ENCODE assay signal across 8 cellular contexts in the genomic region with DNA sequence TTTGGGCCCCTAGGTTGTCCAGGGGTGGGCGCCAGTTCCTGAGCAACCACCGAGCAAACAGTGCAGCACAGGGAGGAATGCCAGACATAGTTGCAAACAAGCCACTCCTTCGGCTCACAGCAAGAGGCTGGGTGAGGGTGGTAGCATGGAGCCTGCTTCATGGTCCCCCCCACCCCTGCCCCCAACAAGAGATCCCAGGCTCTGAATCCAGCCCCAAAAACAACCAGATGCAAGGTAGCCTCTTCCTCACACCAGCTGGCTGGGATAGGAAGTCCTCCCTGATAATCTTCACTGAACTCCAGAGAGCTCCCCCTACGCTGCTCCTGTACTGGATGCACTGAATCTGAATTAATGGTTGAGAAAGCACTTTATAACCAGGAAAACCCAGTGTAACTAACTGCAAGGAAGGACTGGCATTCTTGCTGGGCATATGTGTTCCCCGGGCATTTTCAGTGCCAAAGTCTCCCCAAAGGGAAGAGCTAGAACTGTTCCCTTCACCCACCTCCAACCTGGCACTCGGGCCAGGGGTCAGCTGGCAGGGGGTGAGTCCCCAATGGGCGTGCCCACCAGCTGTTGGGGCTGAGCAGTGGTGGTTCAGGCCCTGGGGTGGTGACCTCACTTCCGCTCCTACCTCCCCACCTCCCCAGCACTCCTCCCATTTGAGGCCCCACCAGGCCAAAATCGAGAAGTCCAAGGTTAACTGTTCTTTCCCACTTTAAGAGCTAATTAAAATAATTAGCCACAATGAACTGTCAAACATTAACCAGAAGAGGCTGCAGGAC. TPM values are rescaled to one million over a fixed set of nuclear protein-coding genes. Genes with fewer than 3 reads are reported as not detected.
DNase-seq lines count a peak whose midpoint lies in the region; ATAC-seq, FAIRE-seq and TF ChIP-seq lines count a peak whose summit lies in the region.

No MANE protein-coding gene starts in this region.

- H3K9me3 Mint-ChIP-seq in Calu3 (ENCODE audit: low read depth, unreplicated experiment) = no peaks in the 10 kb centered on the region

- peaks cover 57% of the 10 kb centered on the region for H3K4me1 Mint-ChIP-seq in Calu3 (ENCODE audit: low read depth, unreplicated experiment)

- TF ChIP-seq CTCF in Calu3 (IDR thresholded peaks at IDR 0.05; ENCODE audit: unreplicated experiment) = no peak
- TF ChIP-seq CTCF in RWPE2 (IDR thresholded peaks at IDR 0.05; ENCODE audit: poor library complexity, severe bottlenecking) = peak; percentile 6
- TF ChIP-seq CTCF in choroid plexus epithelial cell (conservative IDR thresholded peaks at IDR 0.05; ENCODE audit: low read depth, low read length) = peak; percentile 1

- peak overlapping the region; percentile 76 for H3K27ac Mint-ChIP-seq in Calu3 (ENCODE audit: unreplicated experiment)

- H3K27me3 Mint-ChIP-seq in Calu3 (ENCODE audit: unreplicated experiment) = no peaks in the 10 kb centered on the region

- FAIRE-seq in GM19239 (lab: Jason Lieb, UNC) = peak; percentile 95

- H3K27ac ChIP-seq in RWPE2 (ENCODE audit: poor library complexity, severe bottlenecking) (peak overlapping the region; percentile 89), muscle layer of duodenum (ENCODE audit: low read length) (peak overlapping the region; percentile 45)

- H3K9me3 ChIP-seq in RWPE2 (ENCODE audit: severe bottlenecking) (no peaks in the 10 kb centered on the region), muscle layer of duodenum (ENCODE audit: control insufficient read depth in 1 of 2, low read length in 2 of 2) (no peaks in the 10 kb centered on the region)

- peaks cover 28% of the 10 kb centered on the region for H3K36me3 Mint-ChIP-seq in Calu3 (ENCODE audit: insufficient read depth, unreplicated experiment)

- H3K4me1 ChIP-seq in RWPE2 (ENCODE audit: insufficient read depth, poor library complexity, severe bottlenecking) (peaks cover 17% of the 10 kb centered on the region), muscle layer of duodenum (ENCODE audit: control insufficient read depth in 1 of 2, insufficient read depth in 2 of 2, low read length in 2 of 2) (peaks cover 0 to 7% of the 10 kb centered on the region in 2 donors)

- no TSS peak for BruUV-seq in Calu3 (replicated peaks; lab: Mats Ljungman, UMichigan)

- H3K36me3 ChIP-seq in RWPE2 (ENCODE audit: low read depth) (no peaks in the 10 kb centered on the region), muscle layer of duodenum (ENCODE audit: control insufficient read depth in 1 of 2, insufficient read depth in 2 of 2, low read length in 2 of 2) (no peaks in the 10 kb centered on the region)

- CTCF ChIA-PET in Calu3 (lab: Charles Lee) = interaction anchor here (0.7 kb wide), 1 partner anchor 17 kb away, joined by 4 read pairs; no protein-coding TSS in a partner anchor

- peak overlapping the region; percentile 83 for H3K4me3 Mint-ChIP-seq in Calu3 (ENCODE audit: low read depth, unreplicated experiment)

- H3K4me3 ChIP-seq in RWPE2 (ENCODE audit: severe bottlenecking) = peak overlapping the region; percentile 75
- peak overlapping the region; percentile 63 for H3K4me3 ChIP-seq in choroid plexus epithelial cell (ENCODE audit: low read depth, low read length)
- peak overlapping the region; percentile 55 to 63 for H3K4me3 ChIP-seq in muscle layer of duodenum (ENCODE audit: low read depth in 1 of 2, low read length in 2 of 2)

- H3K27me3 ChIP-seq in RWPE2 (ENCODE audit: insufficient read depth, poor library complexity, severe bottlenecking) (no peaks in the 10 kb centered on the region), muscle layer of duodenum (ENCODE audit: low read depth, low read length) (no peaks in the 10 kb centered on the region)

- DNase-seq in Calu3 = peak; percentile 46
- peak; percentile 52 for DNase-seq in GM19239 (ENCODE audit: insufficient read length, low spot score)
- no peak for DNase-seq in RWPE2 (ENCODE audit: low spot score)
- no peak for DNase-seq in choroid plexus epithelial cell (ENCODE audit: low read depth)
- no peak for DNase-seq in putamen (ENCODE audit: low spot score)
- DNase-seq in NCI-H345 treated with DMSO at 0.1 percent for 48 hours (lab: John Stamatoyannopoulos, UW; ENCODE audit: unreplicated experiment) = no peak

- ATAC-seq in HG03159 (IDR thresholded peaks at IDR 0.05; ENCODE audit: unreplicated experiment) = peak; percentile 55
- ATAC-seq in RWPE2 (ENCODE audit: low read depth) = peak; percentile 31; the same call in 1 of the 3 replicates

- intact Hi-C loops in Calu3 (cut with micrococcal nuclease; ENCODE audit: unreplicated experiment) = no loop called here

RNA-seq across cellular contexts. Expression of a gene that starts 1.5 kb away (rescaled TPM):
- 21.0 and 24.2 TPM in 2 replicates for total RNA-seq in Calu3 (2022)

RNA-seq across cellular contexts. Expression of a gene that starts 56.8 kb away (rescaled TPM):
- 50.3 and 52.7 TPM in 2 replicates for total RNA-seq in Calu3 (2022)

Comparison
In these comparisons a context has a peak if more than half of its experiments do, and no peak if none do; other contexts are left out.
1. DNase-seq: peak in Calu3 (single experiment) and GM19239 (single experiment); none in RWPE2 (single experiment), choroid plexus epithelial cell (single experiment), putamen (single experiment) and NCI-H345 treated with DMSO at 0.1 percent for 48 hours (single experiment).
2. Peak in every context shown above with its lines, with median percentiles within 50 percentile points of each other: H3K4me3 ChIP-seq.